Comparison of ENCODE assay signal across 1 cellular context in genomic region chr7:111041577-111041976, GRCh38.
TF ChIP-seq lines count a peak whose summit lies in the region.

No MANE protein-coding gene starts in this region.

TF ChIP-seq in SK-N-SH treated with all-trans-retinoic acid at 6 μM for 48 hours, 23 proteins besides CTCF, POLR2A, EP300 and RAD21 (continued from another document):
- TF ChIP-seq CREB5 (CRISPR knock-in tag; IDR thresholded peaks at IDR 0.05; ENCODE audit: low read depth) (no peak), BACH2 (CRISPR knock-in tag; IDR thresholded peaks at IDR 0.05; ENCODE audit: borderline replicate concordance) (no peak)
TF ChIP-seq in SK-N-SH treated with all-trans-retinoic acid at 6 μM for 48 hours: peak in this region for 0.
